ENCODE assay signal across 22 cellular contexts in genomic region chr3:53498993-53499641, GRCh38. TPM values are rescaled to one million over a fixed set of nuclear protein-coding genes. Genes with fewer than 3 reads are reported as not detected.
DNase-seq lines count a peak whose midpoint lies in the region; ATAC-seq and TF ChIP-seq lines count a peak whose summit lies in the region.
"Had no signal": no experiment of that assay in that cellular context is flagged by ENCODE, and none has a peak within 500 bp of the region (broad histone marks: within the 10 kb centered on the region; RNA-seq: fewer than 3 reads in every experiment).

No MANE protein-coding gene starts in this region.

- H3K4me3 Mint-ChIP-seq in GM23338 (no peak overlapping the region), neural progenitor cell (no peak overlapping the region)
- H3K4me3 Mint-ChIP-seq: immature natural killer cell, naive B cell had no signal

- H3K27me3 Mint-ChIP-seq in GM23338 (ENCODE audit: insufficient read depth, low read depth, poor library complexity), result peaks cover 20% of the 10 kb centered on the region
- peaks cover 27% of the 10 kb centered on the region for H3K27me3 Mint-ChIP-seq in neural progenitor cell (ENCODE audit: insufficient read depth, low read depth)

- no peak overlapping the region for H3K9ac ChIP-seq in neural progenitor cell
- H3K9ac ChIP-seq: parathyroid adenoma had no signal

- H3K9me3 ChIP-seq in hepatocyte (ENCODE audit: low read depth) (no peaks in the 10 kb centered on the region), neural progenitor cell (ENCODE audit: low read depth) (no peaks in the 10 kb centered on the region)
- H3K9me3 ChIP-seq: lower lobe of right lung had no signal

- H3K79me2 ChIP-seq in GM23338 (replicated peaks; ENCODE audit: insufficient read depth) (no peaks in the 10 kb centered on the region), hepatocyte (no peaks in the 10 kb centered on the region), neural progenitor cell (ENCODE audit: low read depth) (no peaks in the 10 kb centered on the region)
- H3K79me2 ChIP-seq: parathyroid adenoma had no signal

- DNase-seq in GM23338 (ENCODE audit: low spot score) (peak; percentile 52), hepatocyte (ENCODE audit: low spot score) (peak; percentile 41), neural progenitor cell (ENCODE audit: low spot score) (peak; percentile 55), mucosa of gallbladder (ENCODE audit: low spot score) (no peak), NCI-H2107 treated with DMSO at 0.1 percent for 48 hours (lab: John Stamatoyannopoulos, UW; ENCODE audit: unreplicated experiment) (no peak), foreskin melanocyte (no peak)
- DNase-seq: ACHN; activated CD4-positive, alpha-beta T cell treated with anti-CD3 and anti-CD28 coated beads, Interleukin-2, amount 50 U/mL, for 1 hour; activated CD8-positive, alpha-beta memory T cell treated with anti-CD3 and anti-CD28 coated beads, Interleukin-2, amount 50 U/mL, for 4 hours; activated gamma-delta T cell; caudate nucleus; DMS153; GF-D8; immature natural killer cell; lower lobe of right lung; naive B cell; NCI-H2029; stimulated activated CD4-positive, alpha-beta T cell treated with anti-CD3 and anti-CD28 coated beads, Interleukin-2, amount 100 ng/mL, for 48 hours had no signal

- H3K9me3 Mint-ChIP-seq in GM23338 (no peaks in the 10 kb centered on the region), neural progenitor cell (no peaks in the 10 kb centered on the region)
- H3K9me3 Mint-ChIP-seq: immature natural killer cell, naive B cell had no signal

- H3K36me3 ChIP-seq in GM23338 (ENCODE audit: insufficient read depth), result no peaks in the 10 kb centered on the region
- no peaks in the 10 kb centered on the region for H3K36me3 ChIP-seq in hepatocyte (replicated peaks; ENCODE audit: insufficient read depth, low read depth)
- no peaks in the 10 kb centered on the region for H3K36me3 ChIP-seq in neural progenitor cell
- H3K36me3 ChIP-seq: lower lobe of right lung had no signal

- H3F3A ChIP-seq in GM23338 (replicated peaks; ENCODE audit: low read depth) (peaks cover 7% of the 10 kb centered on the region), neural progenitor cell (ENCODE audit: low read depth) (peaks cover 10% of the 10 kb centered on the region)

- H3K27me3 ChIP-seq in GM23338 (ENCODE audit: insufficient read depth) (peaks cover 33% of the 10 kb centered on the region), hepatocyte (peaks cover 17% of the 10 kb centered on the region), neural progenitor cell (peaks cover 45% of the 10 kb centered on the region)

- H3K9me2 ChIP-seq in GM23338 (ENCODE audit: insufficient read depth), result no peaks in the 10 kb centered on the region
- no peaks in the 10 kb centered on the region for H3K9me2 ChIP-seq in hepatocyte (replicated peaks; ENCODE audit: insufficient read depth)

- H2AFZ ChIP-seq in GM23338, result no peak overlapping the region
- H2AFZ ChIP-seq in hepatocyte, result no peak overlapping the region
- H2AFZ ChIP-seq in neural progenitor cell (replicated peaks), result no peak overlapping the region
- H2AFZ ChIP-seq: parathyroid adenoma had no signal

- H3K36me3 Mint-ChIP-seq in GM23338 (ENCODE audit: low read depth) (no peaks in the 10 kb centered on the region), neural progenitor cell (no peaks in the 10 kb centered on the region)
- H3K36me3 Mint-ChIP-seq: immature natural killer cell, naive B cell had no signal

- TF ChIP-seq CTCF in GM23338 (conservative IDR thresholded peaks at IDR 0.05; ENCODE audit: low read depth in 2 of 2), result peak; percentile 48 to 52
- TF ChIP-seq CTCF in VCaP (conservative IDR thresholded peaks at IDR 0.05), result peak; percentile 46
- TF ChIP-seq CTCF in hepatocyte (IDR thresholded peaks at IDR 0.05; ENCODE audit: poor library complexity), result peak; percentile 19
- TF ChIP-seq CTCF in neural progenitor cell (IDR thresholded peaks at IDR 0.05), result peak; percentile 48

- H3K4me2 ChIP-seq in GM23338, result no peak overlapping the region
- H3K4me2 ChIP-seq in hepatocyte, result no peak overlapping the region
- H3K4me2 ChIP-seq in neural progenitor cell, result no peak overlapping the region

- ATAC-seq in GM23338, result peak; percentile 16
- no peak for ATAC-seq in GM19351 (IDR thresholded peaks at IDR 0.05; ENCODE audit: unreplicated experiment)
- ATAC-seq: GM12878 had no signal

- H3K4me3 ChIP-seq in GM23338 (no peak overlapping the region), hepatocyte (no peak overlapping the region), neural progenitor cell (no peak overlapping the region)
- H3K4me3 ChIP-seq: GM12878, lower lobe of right lung had no signal

- peaks cover 32% of the 10 kb centered on the region for H3K4me1 Mint-ChIP-seq in GM23338
- peaks cover 43% of the 10 kb centered on the region for H3K4me1 Mint-ChIP-seq in neural progenitor cell

- H4K20me1 ChIP-seq in GM23338 (replicated peaks; ENCODE audit: insufficient read depth) (no peaks in the 10 kb centered on the region), hepatocyte (ENCODE audit: insufficient read depth, poor library complexity, severe bottlenecking) (no peaks in the 10 kb centered on the region), neural progenitor cell (ENCODE audit: low read depth) (no peaks in the 10 kb centered on the region)

- H3K27ac ChIP-seq in GM23338 (ENCODE audit: low read depth) (no peak overlapping the region), VCaP (0 out of 2 replicates have a peak overlapping the region, but pooled peaks have one; percentile 3), hepatocyte (peak overlapping the region; percentile 14), neural progenitor cell (no peak overlapping the region)
- H3K27ac ChIP-seq: parathyroid adenoma had no signal

- 53% methylated on average over 6 of the region's 6 CpGs for WGBS in hepatocyte (ENCODE audit: low lambda C conversion rate, missing lambda C conversion rate)

- H3K27ac Mint-ChIP-seq in GM23338 (no peak overlapping the region), neural progenitor cell (no peak overlapping the region)
- H3K27ac Mint-ChIP-seq: immature natural killer cell had no signal

- H3K4me1 ChIP-seq in GM23338 (ENCODE audit: insufficient read depth), result peaks cover 20% of the 10 kb centered on the region
- H3K4me1 ChIP-seq in hepatocyte (ENCODE audit: insufficient read depth), result peaks cover 24% of the 10 kb centered on the region
- H3K4me1 ChIP-seq in neural progenitor cell, result peaks cover 15% of the 10 kb centered on the region

TF ChIP-seq in GM23338, 12 proteins besides CTCF, POLR2A, EP300 and RAD21 (continues in another document):
- TF ChIP-seq ZNF114 (CRISPR knock-in tag; IDR thresholded peaks at IDR 0.05) (no peak), REST (IDR thresholded peaks at IDR 0.05; ENCODE audit: unreplicated experiment) (no peak), EZH2phosphoT487 (IDR thresholded peaks at IDR 0.05; ENCODE audit: unreplicated experiment) (no peak), STAT1 (IDR thresholded peaks at IDR 0.05; ENCODE audit: unreplicated experiment) (no peak), ZNF331 (CRISPR knock-in tag; IDR thresholded peaks at IDR 0.05; ENCODE audit: low read depth) (no peak), JUNB (IDR thresholded peaks at IDR 0.05; ENCODE audit: unreplicated experiment) (no peak), CREB1 (CRISPR knock-in tag; IDR thresholded peaks at IDR 0.05; ENCODE audit: low read depth) (no peak)
- TF ChIP-seq, protein P1, sequence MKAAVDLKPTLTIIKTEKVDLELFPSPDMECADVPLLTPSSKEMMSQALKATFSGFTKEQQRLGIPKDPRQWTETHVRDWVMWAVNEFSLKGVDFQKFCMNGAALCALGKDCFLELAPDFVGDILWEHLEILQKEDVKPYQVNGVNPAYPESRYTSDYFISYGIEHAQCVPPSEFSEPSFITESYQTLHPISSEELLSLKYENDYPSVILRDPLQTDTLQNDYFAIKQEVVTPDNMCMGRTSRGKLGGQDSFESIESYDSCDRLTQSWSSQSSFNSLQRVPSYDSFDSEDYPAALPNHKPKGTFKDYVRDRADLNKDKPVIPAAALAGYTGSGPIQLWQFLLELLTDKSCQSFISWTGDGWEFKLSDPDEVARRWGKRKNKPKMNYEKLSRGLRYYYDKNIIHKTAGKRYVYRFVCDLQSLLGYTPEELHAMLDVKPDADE (IDR thresholded peaks at IDR 0.05), result no peak

RNA-seq across cellular contexts. Expression of gene CACNA1D, which starts 4.7 kb away (rescaled TPM):
- total RNA-seq in GM23338 (2014; rRNA removed; shearing (Covaris generic)), result 1.1 and 1.7 TPM in 2 replicates
- polyA plus RNA-seq in GM23338 (2016; fragmentation: Nextera tagmentation; extraction: Ambion mirVana) (0.96 and 1.8 TPM in 2 replicates), hepatocyte (5.2 and 8.9 TPM in 2 replicates)
- total RNA-seq in hepatocyte (27.8 and 30.1 TPM in 2 replicates), neural progenitor cell (ENCODE audit: low replicate concordance) (0.25 and 4.7 TPM in 2 replicates), mucosa of gallbladder (39.2 TPM)
- polyA plus RNA-seq: immature natural killer cell had no signal

Comparison
In these comparisons a context has a peak if more than half of its experiments do, and no peak if none do; other contexts are left out.
1. DNase-seq: peak in GM23338 (single experiment), hepatocyte (single experiment) and neural progenitor cell (single experiment); none in mucosa of gallbladder (single experiment), NCI-H2107 treated with DMSO at 0.1 percent for 48 hours (single experiment) and foreskin melanocyte (single experiment).
2. H3K27ac ChIP-seq: peak in VCaP (single experiment) and hepatocyte (single experiment); none in GM23338 (single experiment) and neural progenitor cell (single experiment).
3. Peak in every context shown above with its lines, with median percentiles within 50 percentile points of each other: CTCF ChIP-seq.